ENCODE assay signal across 21 cellular contexts in genomic region chr5:59571077-59571476, GRCh38.
DNase-seq lines count a peak whose midpoint lies in the region; ATAC-seq, FAIRE-seq and TF ChIP-seq lines count a peak whose summit lies in the region.
"Had no signal": no experiment of that assay in that cellular context is flagged by ENCODE, and none has a peak within 500 bp of the region (broad histone marks: within the 10 kb centered on the region; RNA-seq: fewer than 3 reads in every experiment).

No MANE protein-coding gene starts in this region.

- no peak overlapping the region for H2AK9ac ChIP-seq in IMR-90 (replicated peaks; ENCODE audit: low read depth, low read length, poor library complexity)

- no peak for TF ChIP-seq POLR2A in IMR-90 (IDR thresholded peaks at IDR 0.05; ENCODE audit: low read depth, low read length)

- DNase-seq in GM19239 (ENCODE audit: insufficient read length, low spot score) = no peak
- DNase-seq in IMR-90 = no peak
- no peak for DNase-seq in mesendoderm
- no peak for DNase-seq in NCI-H510A (lab: John Stamatoyannopoulos, UW)
- DNase-seq: ACHN; BE2C; C1 segment of cervical spinal cord; CD4-positive, CD25-positive, alpha-beta regulatory T cell; CD8-positive, alpha-beta memory T cell; COR-L47; DMS 273 treated with DMSO at 0.1 percent for 48 hours; DMS53; DND-41; EL; GM23248; HFFc6 had no signal

- intact Hi-C loops in IMR-90 (cut with micrococcal nuclease) = no loop called here

- H3K4me1 ChIP-seq in IMR-90 (ENCODE audit: control insufficient read depth, insufficient read depth, low read length) = no peaks in the 10 kb centered on the region
- peaks cover 4% of the 10 kb centered on the region for H3K4me1 ChIP-seq in mesendoderm (ENCODE audit: control insufficient read depth, low read depth, low read length)
- H3K4me1 ChIP-seq: BE2C had no signal

- dilution Hi-C loops in IMR-90 (cut with HindIII; ENCODE audit: low sequenced_read_pairs, unreplicated experiment) = no loop called here

- no peak overlapping the region for H3K4ac ChIP-seq in IMR-90 (ENCODE audit: low read depth, low read length)
- H3K4ac ChIP-seq in mesendoderm (ENCODE audit: low read depth, low read length) = no peak overlapping the region

- no TSS peak for BruUV-seq in IMR-90 (replicated peaks; lab: Mats Ljungman, UMichigan)

- TF ChIP-seq CTCF in IMR-90 (conservative IDR thresholded peaks at IDR 0.05; ENCODE audit: low read depth, low read length) = no peak

- H4K8ac ChIP-seq in IMR-90 (ENCODE audit: low read depth in 2 of 2, low read length in 2 of 2) (no peak overlapping the region), mesendoderm (ENCODE audit: low read depth, low read length) (no peak overlapping the region)

- H2AK5ac ChIP-seq in IMR-90 (ENCODE audit: low read depth, low read length) = no peak overlapping the region
- no peak overlapping the region for H2AK5ac ChIP-seq in mesendoderm (ENCODE audit: low read length)

- peak; percentile 44 for FAIRE-seq in GM19239 (lab: Jason Lieb, UNC)
- FAIRE-seq: GM12878, HepG2 had no signal

- POLR2A ChIA-PET in IMR-90 (lab: Charles Lee; ENCODE audit: unreplicated experiment) = interaction anchor here (0.7 kb wide), 1 partner anchor 17 kb away, joined by 3 read pairs; no protein-coding TSS in a partner anchor

- H3K23ac ChIP-seq in IMR-90 (ENCODE audit: low read depth, low read length) (no peak overlapping the region), mesendoderm (ENCODE audit: low read length) (no peak overlapping the region)

- H2BK15ac ChIP-seq in IMR-90 (ENCODE audit: low read depth, low read length) (no peak overlapping the region), mesendoderm (replicated peaks; ENCODE audit: low read depth) (no peak overlapping the region)

- H3K18ac ChIP-seq in IMR-90 (ENCODE audit: low read depth, low read length) (no peak overlapping the region), mesendoderm (ENCODE audit: low read length) (no peak overlapping the region)

- H3K79me1 ChIP-seq in IMR-90 (ENCODE audit: low read depth in 1 of 2, low read length in 2 of 2) (no peaks in the 10 kb centered on the region), mesendoderm (ENCODE audit: low read length) (no peaks in the 10 kb centered on the region)

- H3K4me3 ChIP-seq in IMR-90 (ENCODE audit: insufficient read depth, low read depth, low read length) (no peak overlapping the region), mesendoderm (ENCODE audit: low read length) (no peak overlapping the region)
- H3K4me3 ChIP-seq: GM12878, GM23248 had no signal

- in situ Hi-C loops in IMR-90 (cut with MboI; ENCODE audit: low sequenced_read_pairs) = no loop called here

- H3K9ac ChIP-seq in IMR-90 (ENCODE audit: low read depth, low read length) (no peak overlapping the region), mesendoderm (ENCODE audit: low read length) (no peak overlapping the region)
- H3K9ac ChIP-seq: GM23248 had no signal

- H3K27me3 ChIP-seq in IMR-90 (ENCODE audit: control insufficient read depth, insufficient read depth, low read length) (no peaks in the 10 kb centered on the region), mesendoderm (ENCODE audit: insufficient read depth, low read length, poor library complexity) (no peaks in the 10 kb centered on the region)
- H3K27me3 ChIP-seq: BE2C had no signal

- no peaks in the 10 kb centered on the region for H3K79me2 ChIP-seq in mesendoderm (ENCODE audit: control insufficient read depth, insufficient read depth, low read length)

- H4K5ac ChIP-seq in IMR-90 (ENCODE audit: low read depth, low read length) (no peak overlapping the region), mesendoderm (ENCODE audit: low read length) (no peak overlapping the region)

- H3K56ac ChIP-seq in IMR-90 (ENCODE audit: extremely low read depth, insufficient read depth, low read length) = no peak overlapping the region
- peak overlapping the region; percentile 26 for H3K56ac ChIP-seq in mesendoderm (ENCODE audit: low read length)

- no peak for ATAC-seq in IMR-90 (ENCODE audit: low read depth)
- no peak for ATAC-seq in HG03521 (IDR thresholded peaks at IDR 0.05; ENCODE audit: unreplicated experiment)
- ATAC-seq in HG03135 (IDR thresholded peaks at IDR 0.05; ENCODE audit: unreplicated experiment) = no peak
- ATAC-seq: GM12878, HCT116, HepG2 had no signal

- H3K9me1 ChIP-seq in IMR-90 (ENCODE audit: insufficient read depth, low read length) = no peaks in the 10 kb centered on the region

- no peak for TF ChIP-seq RAD21 in IMR-90 (IDR thresholded peaks at IDR 0.05; ENCODE audit: low read length)

- H2BK5ac ChIP-seq in IMR-90 (ENCODE audit: low read depth, low read length, poor library complexity, severe bottlenecking) (no peak overlapping the region), mesendoderm (ENCODE audit: low read length) (no peak overlapping the region)

- H4K91ac ChIP-seq in IMR-90 (ENCODE audit: insufficient read depth, low read depth, low read length) = no peak overlapping the region

- H3K9me3 ChIP-seq in IMR-90 (ENCODE audit: control insufficient read depth, insufficient read depth, low read length) = no peaks in the 10 kb centered on the region
- H3K9me3 ChIP-seq: BE2C had no signal

- H2BK120ac ChIP-seq in IMR-90 (ENCODE audit: low read depth, low read length) (no peak overlapping the region), mesendoderm (ENCODE audit: low read depth, low read length) (no peak overlapping the region)

- H3K27ac ChIP-seq in IMR-90 (ENCODE audit: insufficient read depth, low read length) (no peak overlapping the region), mesendoderm (ENCODE audit: low read depth, low read length) (no peak overlapping the region)
- H3K27ac ChIP-seq: GM23248 had no signal

- CTCF ChIA-PET in IMR-90 (lab: Yijun Ruan, JAX) = interaction anchor here (0.6 kb wide), 1 partner anchor 619 kb away, joined by 3 read pairs; no protein-coding TSS in a partner anchor

- no CpG with 5 or more reads among the region's 3 CpGs for WGBS in IMR-90 (ENCODE audit: extremely low coverage in 2 of 2, insufficient read length in 1 of 2), 2 experiments
- WGBS in mesendoderm (ENCODE audit: extremely low coverage, insufficient coverage, low lambda C conversion rate) = no CpG with 5 or more reads among the region's 3 CpGs

- H3K14ac ChIP-seq in IMR-90 (replicated peaks; ENCODE audit: low read depth, low read length) = no peak overlapping the region

- no peak overlapping the region for H3K4me2 ChIP-seq in IMR-90 (ENCODE audit: low read depth, low read length)
- no peak overlapping the region for H3K4me2 ChIP-seq in mesendoderm (ENCODE audit: low read length)

- no peak overlapping the region for H2AFZ ChIP-seq in IMR-90 (replicated peaks; ENCODE audit: low read length, poor library complexity)
- H2AFZ ChIP-seq: GM23248 had no signal

- no peaks in the 10 kb centered on the region for H4K20me1 ChIP-seq in IMR-90 (ENCODE audit: insufficient read depth, low read length)

- H3K36me3 ChIP-seq in IMR-90 (ENCODE audit: control insufficient read depth, insufficient read depth, low read length) = no peaks in the 10 kb centered on the region
- no peaks in the 10 kb centered on the region for H3K36me3 ChIP-seq in mesendoderm (ENCODE audit: control insufficient read depth, insufficient read depth, low read length)
- H3K36me3 ChIP-seq: BE2C had no signal

- H2BK20ac ChIP-seq in IMR-90 (ENCODE audit: low read depth, low read length) = no peak overlapping the region

TF ChIP-seq in IMR-90, 13 proteins besides CTCF, POLR2A, EP300 and RAD21:
- TF ChIP-seq MAFK (IDR thresholded peaks at IDR 0.05; ENCODE audit: low read depth, low read length) (0 out of 2 replicates have a peak, but pooled peaks have one; percentile 16), USF2 (IDR thresholded peaks at IDR 0.05; ENCODE audit: low read depth, low read length) (no peak)
